In the genomic region with DNA sequence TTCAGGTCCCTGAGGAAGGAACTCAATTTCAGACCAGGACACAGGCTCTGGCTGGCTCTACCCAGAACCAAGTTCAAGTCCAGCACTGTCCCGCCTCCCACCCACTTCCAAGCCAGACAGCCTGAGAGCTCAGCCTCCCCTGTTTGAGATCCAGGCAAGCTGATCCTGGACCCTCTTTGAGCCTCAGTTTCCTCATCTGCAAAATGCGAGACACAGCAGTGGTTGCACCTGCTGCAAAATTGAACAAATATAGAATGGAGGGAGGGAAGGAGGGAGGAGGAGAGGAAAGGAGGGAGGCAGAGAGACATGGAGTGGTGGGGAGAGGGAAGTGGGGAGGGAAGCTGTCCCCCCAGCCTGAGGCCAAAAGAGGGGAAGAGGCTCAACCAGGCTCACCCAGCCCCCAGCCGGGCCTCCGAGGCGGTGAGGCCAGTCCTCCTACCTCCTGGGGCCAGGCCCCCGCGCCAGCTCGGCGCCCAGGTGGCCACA, we compare ENCODE assay signal across 11 cellular contexts. TPM values are rescaled to one million over a fixed set of nuclear protein-coding genes. Genes with fewer than 3 reads are reported as not detected.
DNase-seq lines count a peak whose midpoint lies in the region; ATAC-seq and TF ChIP-seq lines count a peak whose summit lies in the region.
"Had no signal": no experiment of that assay in that cellular context is flagged by ENCODE, and none has a peak within 500 bp of the region (broad histone marks: within the 10 kb centered on the region; RNA-seq: fewer than 3 reads in every experiment).

No MANE protein-coding gene starts in this region.

- TF ChIP-seq CTCF in kidney epithelial cell (IDR thresholded peaks at IDR 0.05; ENCODE audit: insufficient read depth, low read length, poor library complexity, severe bottlenecking) (no peak), suprapubic skin (IDR thresholded peaks at IDR 0.05) (no peak), GM13976 (IDR thresholded peaks at IDR 0.05; ENCODE audit: borderline replicate concordance, control extremely low read depth, extremely low read depth, insufficient read depth, missing control alignments) (no peak)

- no peaks in the 10 kb centered on the region for H3K9me3 ChIP-seq in suprapubic skin
- H3K9me3 ChIP-seq: BE2C had no signal

- H3K27ac ChIP-seq in suprapubic skin = no peak overlapping the region

- H3K4me3 Mint-ChIP-seq in activated naive CD4-positive, alpha-beta T cell treated with anti-CD3 and anti-CD28 coated beads, Interleukin-2, amount 50 U/mL, for 24 hours = peak overlapping the region; percentile 64
- H3K4me3 Mint-ChIP-seq in activated T-helper 17 cell treated with anti-CD3 and anti-CD28 coated beads, Interleukin-2, amount 50 U/mL, for 72 hours = peak overlapping the region; percentile 19

- in situ Hi-C loops in GM13976 (cut with MboI; ENCODE audit: low sequenced_read_pairs, unreplicated experiment) = no loop called here

- no peaks in the 10 kb centered on the region for H3K36me3 Mint-ChIP-seq in activated naive CD4-positive, alpha-beta T cell treated with anti-CD3 and anti-CD28 coated beads, Interleukin-2, amount 50 U/mL, for 24 hours
- no peaks in the 10 kb centered on the region for H3K36me3 Mint-ChIP-seq in activated T-helper 17 cell treated with anti-CD3 and anti-CD28 coated beads, Interleukin-2, amount 50 U/mL, for 72 hours (ENCODE audit: low read depth)

- no peak for ATAC-seq in activated T-helper 17 cell treated with anti-CD3 and anti-CD28 coated beads, Interleukin-2, amount 50 U/mL, for 72 hours (replicated peaks)

- H3K27me3 ChIP-seq in kidney epithelial cell (ENCODE audit: control insufficient read depth, insufficient read depth, low read length) = peaks cover 19% of the 10 kb centered on the region
- H3K27me3 ChIP-seq in suprapubic skin = peaks cover 3% of the 10 kb centered on the region

- H3K27me3 Mint-ChIP-seq in activated naive CD4-positive, alpha-beta T cell treated with anti-CD3 and anti-CD28 coated beads, Interleukin-2, amount 50 U/mL, for 24 hours = peaks cover 5% of the 10 kb centered on the region
- H3K27me3 Mint-ChIP-seq in activated T-helper 17 cell treated with anti-CD3 and anti-CD28 coated beads, Interleukin-2, amount 50 U/mL, for 72 hours = peaks cover 4% of the 10 kb centered on the region

- 24% methylated on average over 8 of the region's 9 CpGs for WGBS in suprapubic skin

- no peaks in the 10 kb centered on the region for H3K36me3 ChIP-seq in kidney epithelial cell (ENCODE audit: control insufficient read depth, insufficient read depth, low read length)
- no peaks in the 10 kb centered on the region for H3K36me3 ChIP-seq in suprapubic skin
- H3K36me3 ChIP-seq: BE2C had no signal

- no peak overlapping the region for H3K27ac Mint-ChIP-seq in activated naive CD4-positive, alpha-beta T cell treated with anti-CD3 and anti-CD28 coated beads, Interleukin-2, amount 50 U/mL, for 24 hours
- H3K27ac Mint-ChIP-seq in activated T-helper 17 cell treated with anti-CD3 and anti-CD28 coated beads, Interleukin-2, amount 50 U/mL, for 72 hours = no peak overlapping the region

- peaks cover 18% of the 10 kb centered on the region for H3K4me1 Mint-ChIP-seq in activated naive CD4-positive, alpha-beta T cell treated with anti-CD3 and anti-CD28 coated beads, Interleukin-2, amount 50 U/mL, for 24 hours
- H3K4me1 Mint-ChIP-seq in activated T-helper 17 cell treated with anti-CD3 and anti-CD28 coated beads, Interleukin-2, amount 50 U/mL, for 72 hours = peaks cover 6% of the 10 kb centered on the region

- TF ChIP-seq EP300 in suprapubic skin (IDR thresholded peaks at IDR 0.05) = no peak

- H3K4me3 ChIP-seq in kidney epithelial cell (ENCODE audit: low read depth, low read length) (peak overlapping the region; percentile 18), suprapubic skin (peak overlapping the region; percentile 51)

- no peaks in the 10 kb centered on the region for H3K9me3 Mint-ChIP-seq in activated naive CD4-positive, alpha-beta T cell treated with anti-CD3 and anti-CD28 coated beads, Interleukin-2, amount 50 U/mL, for 24 hours
- no peaks in the 10 kb centered on the region for H3K9me3 Mint-ChIP-seq in activated T-helper 17 cell treated with anti-CD3 and anti-CD28 coated beads, Interleukin-2, amount 50 U/mL, for 72 hours

- DNase-seq in activated naive CD4-positive, alpha-beta T cell (lab: John Stamatoyannopoulos, UW) = no peak
- DNase-seq in kidney epithelial cell (ENCODE audit: low read depth) = no peak
- no peak for DNase-seq in suprapubic skin (ENCODE audit: low spot score in 2 of 2)
- DNase-seq in activated gamma-delta T cell treated with Interleukin-2 at 50 U/mL for 16 hours = no peak
- no peak for DNase-seq in GM13976 (ENCODE audit: low spot score)
- no peak for DNase-seq in NCI-H2171 (lab: John Stamatoyannopoulos, UW)
- DNase-seq: NCI-H510A treated with DMSO at 0.1 percent for 48 hours had no signal

- peaks cover 15% of the 10 kb centered on the region for H3K4me1 ChIP-seq in suprapubic skin
- H3K4me1 ChIP-seq: BE2C had no signal

- no peak for TF ChIP-seq POLR2A in suprapubic skin (IDR thresholded peaks at IDR 0.05)

RNA-seq across cellular contexts. Expression of a gene that starts 0.7 kb away (rescaled TPM):
- not detected for total RNA-seq in activated T-helper 17 cell treated with anti-CD3 and anti-CD28 coated beads, Interleukin-2, amount 50 U/mL, for 72 hours
- total RNA-seq in kidney epithelial cell = 0.75 TPM in 1 of 2 replicates, not detected in the other
- total RNA-seq in suprapubic skin = 1 to 10 TPM in 1 of 4 donors, under 1 TPM in 2, not detected in 1; 0.39 to 1.2 (median 0.68) TPM
- total RNA-seq: HT1080 had no signal

RNA-seq across cellular contexts. Expression of a gene that starts 13.0 kb away (rescaled TPM):
- not detected for total RNA-seq in activated T-helper 17 cell treated with anti-CD3 and anti-CD28 coated beads, Interleukin-2, amount 50 U/mL, for 72 hours
- not detected in 2 replicates for total RNA-seq in kidney epithelial cell
- not detected for total RNA-seq in suprapubic skin
- total RNA-seq: HT1080 had no signal

RNA-seq across cellular contexts. Expression of a gene that starts 22.6 kb away (rescaled TPM):
- total RNA-seq in activated T-helper 17 cell treated with anti-CD3 and anti-CD28 coated beads, Interleukin-2, amount 50 U/mL, for 72 hours = 1 to 10 TPM; 3.8 to 6.7 TPM
- total RNA-seq in kidney epithelial cell (5.7 and 9.1 TPM in 2 replicates), suprapubic skin (10 to 100 TPM; 25.3 to 53.4 (median 39.5) TPM)

RNA-seq across cellular contexts. Expression of a gene that starts 27.9 kb away (rescaled TPM):
- 10 to 100 TPM; 42.6 to 48.9 TPM for total RNA-seq in activated T-helper 17 cell treated with anti-CD3 and anti-CD28 coated beads, Interleukin-2, amount 50 U/mL, for 72 hours
- total RNA-seq in kidney epithelial cell = 66.1 and 73.7 TPM in 2 replicates
- total RNA-seq in suprapubic skin = 10 to 100 TPM; 44.2 to 71.3 (median 60.5) TPM

RNA-seq across cellular contexts. Expression of a gene that starts 42.3 kb away (rescaled TPM):
- 100 to 1,000 TPM; 130 to 154 TPM for total RNA-seq in activated T-helper 17 cell treated with anti-CD3 and anti-CD28 coated beads, Interleukin-2, amount 50 U/mL, for 72 hours
- total RNA-seq in kidney epithelial cell = 38.2 and 41.4 TPM in 2 replicates
- 10 to 100 TPM in 2 of 4 donors, 1 to 10 TPM in 2; 6.6 to 19.7 (median 10.5) TPM for total RNA-seq in suprapubic skin
- total RNA-seq: HT1080 had no signal
